ENCODE assay signal across 16 cellular contexts in genomic region chr6:77124604-77125003, GRCh38.
DNase-seq lines count a peak whose midpoint lies in the region; ATAC-seq and TF ChIP-seq lines count a peak whose summit lies in the region.
"Had no signal": no experiment of that assay in that cellular context is flagged by ENCODE, and none has a peak within 500 bp of the region (broad histone marks: within the 10 kb centered on the region; RNA-seq: fewer than 3 reads in every experiment).

No MANE protein-coding gene starts in this region.

- H3K27ac ChIP-seq in brain microvascular endothelial cell: no peak overlapping the region
- no peak overlapping the region for H3K27ac ChIP-seq in liver (ENCODE audit: low read depth in 1 of 2, low read length in 2 of 2)
- H3K27ac ChIP-seq: skin epidermis, stomach, vagina had no signal

- ATAC-seq in sciatic nerve (no peak), GM18909 (IDR thresholded peaks at IDR 0.05; ENCODE audit: poor library complexity, unreplicated experiment) (no peak)

- no peak overlapping the region for H3K9ac ChIP-seq in liver (ENCODE audit: low read depth in 1 of 2, low read length in 2 of 2)

- H3K9me3 ChIP-seq in liver (ENCODE audit: control insufficient read depth in 4 of 4, low read length in 3 of 4): no peaks in the 10 kb centered on the region
- H3K9me3 ChIP-seq: vagina had no signal

- peak; percentile 14 for DNase-seq in EH (ENCODE audit: low read depth)
- peak; percentile 29 for DNase-seq in LHCN-M2 (ENCODE audit: low read depth)
- DNase-seq in brain microvascular endothelial cell: peak; percentile 15
- DNase-seq in sciatic nerve (ENCODE audit: low spot score): no peak
- DNase-seq in germinal center (ENCODE audit: low spot score): no peak
- no peak for DNase-seq in NCI-H2171 (lab: John Stamatoyannopoulos, UW)
- DNase-seq: central memory CD4-positive, alpha-beta T cell; Kasumi-1; NCI-H2081 treated with DMSO at 0.1 percent for 48 hours; NK-92 treated with Interleukin-12 subunit alpha and Interleukin-12 subunit beta, amount 100 ng/mL, for 24 hours; stomach had no signal

- H3K4me1 ChIP-seq in liver (ENCODE audit: control insufficient read depth in 4 of 4, insufficient read depth in 4 of 4, low read length in 3 of 4): no peaks in the 10 kb centered on the region
- H3K4me1 ChIP-seq: stomach, vagina had no signal

- no peaks in the 10 kb centered on the region for H3K27me3 ChIP-seq in brain microvascular endothelial cell (replicated peaks)
- no peaks in the 10 kb centered on the region for H3K27me3 ChIP-seq in liver (ENCODE audit: control insufficient read depth in 4 of 4, insufficient read depth in 4 of 4, low read length in 3 of 4)
- H3K27me3 ChIP-seq: stomach, vagina had no signal

- no peaks in the 10 kb centered on the region for H3K36me3 ChIP-seq in brain microvascular endothelial cell (replicated peaks)
- H3K36me3 ChIP-seq in liver (ENCODE audit: control insufficient read depth in 4 of 4, insufficient read depth in 3 of 4, low read depth in 1 of 4, low read length in 3 of 4): no peaks in the 10 kb centered on the region
- H3K36me3 ChIP-seq: stomach, vagina had no signal

- TF ChIP-seq CTCF in brain microvascular endothelial cell (IDR thresholded peaks at IDR 0.05; ENCODE audit: low read depth, low read length, missing control alignments): peak; percentile 46
- TF ChIP-seq CTCF in liver (IDR thresholded peaks at IDR 0.05; ENCODE audit: low read depth, low read length, missing input control): peak; percentile 30

- intact Hi-C loops in sciatic nerve (cut with DNase I): no loop called here

- TF ChIP-seq RAD21 in liver (IDR thresholded peaks at IDR 0.05): peak; percentile 60 to 74

- in situ Hi-C loops in brain microvascular endothelial cell (cut with HindIII; ENCODE audit: low pct_ligation_motif_present, low sequenced_read_pairs): no loop called here

- no peak overlapping the region for H3K4me3 ChIP-seq in brain microvascular endothelial cell (ENCODE audit: low read depth, low read length)
- H3K4me3 ChIP-seq in liver (ENCODE audit: low read depth in 1 of 3, low read length in 3 of 3): no peak overlapping the region
- H3K4me3 ChIP-seq: lung, skin epidermis, stomach, vagina had no signal

- WGBS in liver: 87% methylated on average over 1 of the region's 1 CpG

TF ChIP-seq in liver, 16 proteins besides CTCF, POLR2A, EP300 and RAD21:
- TF ChIP-seq NR2F2 (IDR thresholded peaks at IDR 0.05) (no peak), MAX (IDR thresholded peaks at IDR 0.05) (no peak), JUND (IDR thresholded peaks at IDR 0.05) (no peak), RXRA (IDR thresholded peaks at IDR 0.05) (no peak), YY1 (IDR thresholded peaks at IDR 0.05) (no peak), TAF1 (conservative IDR thresholded peaks at IDR 0.05) (no peak), ZBTB33 (IDR thresholded peaks at IDR 0.05) (no peak), HNF4A (conservative IDR thresholded peaks at IDR 0.05) (peak in 1 of 2 donors; percentile 5)

Comparison
In these comparisons a context has a peak if more than half of its experiments do, and no peak if none do; other contexts are left out.
1. DNase-seq: peak in EH (single experiment), LHCN-M2 (single experiment) and brain microvascular endothelial cell (single experiment); none in sciatic nerve (single experiment), germinal center (single experiment) and NCI-H2171 (single experiment).